22 cellular contexts compared by ENCODE assay signal in genomic region chr18:36595046-36595817, GRCh38.
DNase-seq lines count a peak whose midpoint lies in the region; ATAC-seq and TF ChIP-seq lines count a peak whose summit lies in the region.
"Had no signal": no experiment of that assay in that cellular context is flagged by ENCODE, and none has a peak within 500 bp of the region (broad histone marks: within the 10 kb centered on the region; RNA-seq: fewer than 3 reads in every experiment).

No MANE protein-coding gene starts in this region.

- no peak for TF ChIP-seq CTCF in right atrium auricular region (IDR thresholded peaks at IDR 0.05)
- no peak for TF ChIP-seq CTCF in coronary artery (IDR thresholded peaks at IDR 0.05)
- no peak for TF ChIP-seq CTCF in nephron progenitor cell (IDR thresholded peaks at IDR 0.05)
- TF ChIP-seq CTCF in transverse colon (IDR thresholded peaks at IDR 0.05), result no peak

- WGBS in transverse colon (ENCODE audit: low coverage in 1 of 2), 2 donors, result 23 to 43% methylated on average over 9 to 10 of the region's 10 CpGs

- TF ChIP-seq POLR2A in transverse colon (IDR thresholded peaks at IDR 0.05), result no peak

- H3K27me3 ChIP-seq in right atrium auricular region (no peaks in the 10 kb centered on the region), transverse colon (no peaks in the 10 kb centered on the region)

- H3K9me3 ChIP-seq in right atrium auricular region (no peaks in the 10 kb centered on the region), transverse colon (no peaks in the 10 kb centered on the region)

- H3K4me1 ChIP-seq in right atrium auricular region (no peaks in the 10 kb centered on the region), transverse colon (peaks cover 0 to 35% (median 20%) of the 10 kb centered on the region in 4 donors)

- no peaks in the 10 kb centered on the region for H3K27me3 Mint-ChIP-seq in nephron progenitor cell (ENCODE audit: low read depth, poor library complexity)
- H3K27me3 Mint-ChIP-seq: B cell; CD4-positive, CD25-positive, alpha-beta regulatory T cell had no signal

- peak; percentile 17 for ATAC-seq in Right ventricle myocardium superior (ENCODE audit: poor library complexity)
- ATAC-seq in HG02884 (IDR thresholded peaks at IDR 0.05; ENCODE audit: unreplicated experiment), result no peak
- ATAC-seq: Panc1 had no signal

- DNase-seq in Right ventricle myocardium superior, result peak; percentile 46
- no peak for DNase-seq in right atrium auricular region (ENCODE audit: low spot score)
- DNase-seq in coronary artery (ENCODE audit: low spot score), result peak; percentile 40
- DNase-seq in nephron progenitor cell, result no peak
- DNase-seq in transverse colon, result peak; percentile 44
- no peak for DNase-seq in NAMALWA (ENCODE audit: low spot score)
- DNase-seq: CD4-positive, CD25-positive, alpha-beta regulatory T cell; COR-L47; DMS 273 treated with DMSO at 0.1 percent for 48 hours; DND-41; H7; HFFc6; NCI-H1048; NCI-H1436; NCI-H2029; NCI-H2171 treated with DMSO at 0.1 percent for 48 hours; NCI-H446; NCI-H69 had no signal

- no peak for TF ChIP-seq EP300 in transverse colon (IDR thresholded peaks at IDR 0.05; ENCODE audit: low read depth)

- in situ Hi-C loops in transverse colon (cut with MboI; ENCODE audit: low pct_ligation_motif_present in 1 of 4, low pct_unique_long_range_greater_than_20kb in 1 of 4, low sequenced_read_pairs in 3 of 4), result no loop called here

- peaks cover 31% of the 10 kb centered on the region for H3K4me1 Mint-ChIP-seq in nephron progenitor cell
- H3K4me1 Mint-ChIP-seq: B cell; CD4-positive, CD25-positive, alpha-beta regulatory T cell had no signal

- H3K4me3 ChIP-seq in right atrium auricular region (no peak overlapping the region), coronary artery (no peak overlapping the region), transverse colon (no peak overlapping the region)

- intact Hi-C loops in Right ventricle myocardium superior (cut with DNase I) (no loop called here), transverse colon (cut with DNase I; ENCODE audit: low total_unique reads) (no loop called here)

- peak overlapping the region; percentile 47 for H3K27ac Mint-ChIP-seq in nephron progenitor cell
- H3K27ac Mint-ChIP-seq: B cell; CD4-positive, CD25-positive, alpha-beta regulatory T cell; HFFc6 had no signal

- no peaks in the 10 kb centered on the region for H3K9me3 Mint-ChIP-seq in nephron progenitor cell
- H3K9me3 Mint-ChIP-seq: CD4-positive, CD25-positive, alpha-beta regulatory T cell; HFFc6 had no signal

- H3K27ac ChIP-seq in right atrium auricular region, result no peak overlapping the region
- no peak overlapping the region for H3K27ac ChIP-seq in coronary artery
- no peak overlapping the region for H3K27ac ChIP-seq in transverse colon
- H3K27ac ChIP-seq: HL-60 had no signal

- H3K36me3 ChIP-seq in right atrium auricular region (no peaks in the 10 kb centered on the region), transverse colon (no peaks in the 10 kb centered on the region)

- peaks cover 16% of the 10 kb centered on the region for H3K36me3 Mint-ChIP-seq in nephron progenitor cell (ENCODE audit: low read depth)
- H3K36me3 Mint-ChIP-seq: CD4-positive, CD25-positive, alpha-beta regulatory T cell had no signal

- H3K4me3 Mint-ChIP-seq in nephron progenitor cell, result no peak overlapping the region
- H3K4me3 Mint-ChIP-seq: B cell; CD4-positive, CD25-positive, alpha-beta regulatory T cell; HFFc6 had no signal

Comparison
In these comparisons a context has a peak if more than half of its experiments do, and no peak if none do; other contexts are left out.
1. DNase-seq: peak in Right ventricle myocardium superior (single experiment), coronary artery (single experiment) and transverse colon (single experiment); none in right atrium auricular region (single experiment), nephron progenitor cell (single experiment) and NAMALWA (single experiment).